ENCODE assay signal across 1 cellular context in genomic region chr1:4028139-4028501, GRCh38.
TF ChIP-seq lines count a peak whose summit lies in the region.

No MANE protein-coding gene starts in this region.

TF ChIP-seq in GM12878, 131 proteins besides CTCF, POLR2A, EP300 and RAD21:
- no peak for TF ChIP-seq USF2 (IDR thresholded peaks at IDR 0.05; ENCODE audit: borderline replicate concordance, low read depth, low read length)
- no peak for TF ChIP-seq FOS (IDR thresholded peaks at IDR 0.05; ENCODE audit: borderline replicate concordance, extremely low read depth, insufficient read length)
- TF ChIP-seq MEF2B (IDR thresholded peaks at IDR 0.05; ENCODE audit: partially characterized antibody, poor library complexity, severe bottlenecking), result no peak
- no peak for TF ChIP-seq RCOR1 (conservative IDR thresholded peaks at IDR 0.05; ENCODE audit: low read depth, low read length)
- TF ChIP-seq ZNF687 (IDR thresholded peaks at IDR 0.05), result no peak
- no peak for TF ChIP-seq ZNF622 (IDR thresholded peaks at IDR 0.05)
